12 cellular contexts compared by ENCODE assay signal in genomic region chr21:38796426-38796825, GRCh38. TPM values are rescaled to one million over a fixed set of nuclear protein-coding genes. Genes with fewer than 3 reads are reported as not detected.
DNase-seq lines count a peak whose midpoint lies in the region; ATAC-seq, FAIRE-seq and TF ChIP-seq lines count a peak whose summit lies in the region.
"Had no signal": no experiment of that assay in that cellular context is flagged by ENCODE, and none has a peak within 500 bp of the region (broad histone marks: within the 10 kb centered on the region; RNA-seq: fewer than 3 reads in every experiment).

No MANE protein-coding gene starts in this region.

- no peak overlapping the region for H2AFZ ChIP-seq in GM23248
- H2AFZ ChIP-seq in SK-N-SH (ENCODE audit: low read depth) = no peak overlapping the region

- H3K4me3 ChIP-seq in A549 (no peak overlapping the region), GM23248 (no peak overlapping the region), SK-N-SH (ENCODE audit: low read depth in 2 of 2, low read length in 1 of 2) (no peak overlapping the region), fibroblast of pulmonary artery (replicated peaks; ENCODE audit: low read depth, low read length) (no peak overlapping the region)
- H3K4me3 ChIP-seq: esophagus muscularis mucosa, prostate gland had no signal

- TF ChIP-seq POLR2A in A549 (IDR thresholded peaks at IDR 0.05; ENCODE audit: low read length) = no peak

- no peaks in the 10 kb centered on the region for H4K20me1 ChIP-seq in GM23248 (ENCODE audit: insufficient read depth)
- H4K20me1 ChIP-seq in SK-N-SH (ENCODE audit: insufficient read depth) = no peaks in the 10 kb centered on the region

- in situ Hi-C loops in GM23248 (cut with MboI) = no loop called here

- H3K27me3 ChIP-seq in GM23248 (replicated peaks; ENCODE audit: insufficient read depth) = no peaks in the 10 kb centered on the region
- no peaks in the 10 kb centered on the region for H3K27me3 ChIP-seq in SK-N-SH (ENCODE audit: insufficient read depth)
- H3K27me3 ChIP-seq: esophagus muscularis mucosa had no signal

- no peaks in the 10 kb centered on the region for H3K79me2 ChIP-seq in GM23248 (ENCODE audit: insufficient read depth)
- no peaks in the 10 kb centered on the region for H3K79me2 ChIP-seq in SK-N-SH (ENCODE audit: insufficient read depth)

- TF ChIP-seq RAD21 in A549 (conservative IDR thresholded peaks at IDR 0.05 in 1 of 2, IDR thresholded peaks at IDR 0.05 in 1 of 2) (peak; percentile 20 to 29; a peak in 3 of 5 replicates), SK-N-SH (IDR thresholded peaks at IDR 0.05; ENCODE audit: low read length) (peak; percentile 40; the same call in 1 of the 2 replicates)

- H3F3A ChIP-seq in GM23248 (ENCODE audit: insufficient read depth) (no peaks in the 10 kb centered on the region), SK-N-SH (replicated peaks; ENCODE audit: insufficient read depth) (peaks cover 16% of the 10 kb centered on the region)

- H3K9me2 ChIP-seq in GM23248 (ENCODE audit: insufficient read depth) (no peaks in the 10 kb centered on the region), SK-N-SH (no peaks in the 10 kb centered on the region)

- H3K4me1 ChIP-seq in A549 (peaks cover 65% of the 10 kb centered on the region), GM23248 (ENCODE audit: insufficient read depth) (peaks cover 6% of the 10 kb centered on the region; the same call in 1 of the 2 replicates), SK-N-SH (ENCODE audit: control insufficient read depth in 1 of 2, insufficient read depth in 2 of 2, low read depth in 1 of 2, low read length in 1 of 2) (peaks cover 16 to 32% of the 10 kb centered on the region in 2 experiments)
- H3K4me1 ChIP-seq: esophagus muscularis mucosa, prostate gland had no signal

- H3K36me3 ChIP-seq in GM23248 (ENCODE audit: low read depth) (no peaks in the 10 kb centered on the region), SK-N-SH (replicated peaks in 1 of 2; ENCODE audit: control insufficient read depth in 1 of 2, insufficient read depth in 2 of 2, low read length in 1 of 2) (no peaks in the 10 kb centered on the region)
- H3K36me3 ChIP-seq: esophagus muscularis mucosa, prostate gland had no signal

- 0 out of 3 replicates have a peak, but pooled peaks cover 14% of the 10 kb centered on the region for H3K9me3 ChIP-seq in A549
- no peaks in the 10 kb centered on the region for H3K9me3 ChIP-seq in GM23248 (ENCODE audit: low read depth)
- H3K9me3 ChIP-seq in SK-N-SH = no peaks in the 10 kb centered on the region
- H3K9me3 ChIP-seq: esophagus muscularis mucosa, prostate gland had no signal

- H3K4me2 ChIP-seq in A549 (no peak overlapping the region; the same call in 2 of the 3 replicates), GM23248 (ENCODE audit: unreplicated experiment) (no peak overlapping the region), SK-N-SH (no peak overlapping the region)

- H3K27ac ChIP-seq in A549 = peak overlapping the region; percentile 98 to 99
- H3K27ac ChIP-seq in GM23248 = no peak overlapping the region
- peak overlapping the region; percentile 34 to 91; a peak in 3 of 4 replicates for H3K27ac ChIP-seq in SK-N-SH (ENCODE audit: low read depth in 2 of 2, low read length in 1 of 2)
- H3K27ac ChIP-seq: esophagus muscularis mucosa, prostate gland had no signal

- POLR2A ChIA-PET in A549 (lab: Yijun Ruan, JAX) (no interaction called here), SK-N-SH (lab: Yijun Ruan, JAX) (no interaction called here)

- DNase-seq in A549 (ENCODE audit: low read depth in 1 of 2, low spot score in 1 of 2) = no peak
- DNase-seq in GM23248 = peak; percentile 22
- DNase-seq in SK-N-SH = no peak
- peak; percentile 63 for DNase-seq in fibroblast of pulmonary artery (ENCODE audit: low read depth)
- no peak for DNase-seq in hypothalamus (lab: John Stamatoyannopoulos, UW)
- DNase-seq in DMS153 (lab: John Stamatoyannopoulos, UW) = no peak
- DNase-seq: stimulated activated CD4-positive, alpha-beta T cell treated with anti-CD3 and anti-CD28 coated beads, Interleukin-4, amount 100 ng/mL, for 24 hours; stimulated activated naive CD4-positive, alpha-beta T cell treated with Interleukin-2 at 50 U/mL for 16 hours had no signal

- CTCF ChIA-PET in A549 (lab: Yijun Ruan, JAX) = interaction anchor here (0.9 to 1.2 kb wide), 3 partner anchors 39 to 342 kb away, joined by 3 to 4 read pairs (median 3); no protein-coding TSS in a partner anchor
- CTCF ChIA-PET in SK-N-SH (lab: Yijun Ruan, JAX) = interaction anchor here (1.3 to 2.6 kb wide), 3 partner anchors 62 to 341 kb away, joined by 8 to 13 read pairs (median 10); no protein-coding TSS in a partner anchor

- 68% methylated on average over 5 of the region's 5 CpGs for WGBS in A549 (ENCODE audit: missing lambda C conversion rate)
- WGBS in GM23248 (ENCODE audit: low coverage in 1 of 2, low lambda C conversion rate in 2 of 2, missing lambda C conversion rate in 2 of 2), 2 experiments = 82 to 83% methylated on average over 5 of the region's 5 CpGs
- WGBS in SK-N-SH (ENCODE audit: low lambda C conversion rate) = 61% methylated on average over 5 of the region's 5 CpGs

- no peak overlapping the region for H3K9ac ChIP-seq in GM23248
- H3K9ac ChIP-seq in SK-N-SH = no peak overlapping the region

- ATAC-seq in A549 (no peak), HG03159 (IDR thresholded peaks at IDR 0.05; ENCODE audit: unreplicated experiment) (no peak), HG03280 (IDR thresholded peaks at IDR 0.05; ENCODE audit: unreplicated experiment) (no peak)

- TF ChIP-seq CTCF in A549 (IDR thresholded peaks at IDR 0.05) (no peak), SK-N-SH (IDR thresholded peaks at IDR 0.05) (peak; percentile 46), fibroblast of pulmonary artery (IDR thresholded peaks at IDR 0.05; ENCODE audit: low read length, missing control alignments) (peak; percentile 11)

- FAIRE-seq in A549 (lab: Jason Lieb, UNC) = no peak

- TF ChIP-seq EP300 in A549 (IDR thresholded peaks at IDR 0.05) (no peak), SK-N-SH (IDR thresholded peaks at IDR 0.05; ENCODE audit: borderline replicate concordance in 1 of 2, low read depth in 1 of 2, low read length in 1 of 2) (no peak)

TF ChIP-seq in A549, 52 proteins besides CTCF, POLR2A, EP300 and RAD21:
- TF ChIP-seq FOSL2 (IDR thresholded peaks at IDR 0.05) (no peak), FOSL2 (CRISPR knock-in tag; IDR thresholded peaks at IDR 0.05) (peak; percentile 62), HMGXB4 (CRISPR knock-in tag; IDR thresholded peaks at IDR 0.05; ENCODE audit: borderline replicate concordance) (no peak)

TF ChIP-seq in SK-N-SH, 30 proteins besides CTCF, POLR2A, EP300 and RAD21 (continues in another document):
- TF ChIP-seq SMC3 (IDR thresholded peaks at IDR 0.05; ENCODE audit: low read depth, low read length) (peak; percentile 25), MXI1 (IDR thresholded peaks at IDR 0.05; ENCODE audit: low read depth, low read length) (no peak), RFX5 (IDR thresholded peaks at IDR 0.05; ENCODE audit: low read length) (no peak), FOSL2 (IDR thresholded peaks at IDR 0.05; ENCODE audit: borderline replicate concordance, low read depth) (peak; percentile 77), NRF1 (IDR thresholded peaks at IDR 0.05; ENCODE audit: low read depth, low read length) (no peak), GABPA (IDR thresholded peaks at IDR 0.05; ENCODE audit: low read depth) (no peak), RCOR1 (IDR thresholded peaks at IDR 0.05; ENCODE audit: low read length) (no peak), USF1 (IDR thresholded peaks at IDR 0.05; ENCODE audit: borderline replicate concordance, low read depth) (no peak), CHD2 (IDR thresholded peaks at IDR 0.05; ENCODE audit: low read length, partially characterized antibody) (no peak), FOXM1 (IDR thresholded peaks at IDR 0.05; ENCODE audit: low read depth) (no peak), GATA2 (CRISPR knock-in tag; IDR thresholded peaks at IDR 0.05) (no peak), SIN3A (IDR thresholded peaks at IDR 0.05; ENCODE audit: borderline replicate concordance, low read depth, low read length) (no peak), RXRA (IDR thresholded peaks at IDR 0.05; ENCODE audit: borderline replicate concordance, low read depth) (no peak; the same call in 1 of the 2 replicates), IRF3 (IDR thresholded peaks at IDR 0.05; ENCODE audit: low read depth, low read length) (no peak), NFIC (IDR thresholded peaks at IDR 0.05; ENCODE audit: borderline replicate concordance) (no peak)

RNA-seq across cellular contexts. Expression of gene ETS2, which starts 9.3 kb away (rescaled TPM):
- polyA plus RNA-seq in A549 (2011; rRNA removed) (41.6 and 42.6 TPM in 2 replicates), A549 (2017; fragmentation: RNase III; extraction: RNeasy Plus Mini Kit Qiagen cat#74134 plus additional on column Dnase treatment) (45.5 to 48.0 TPM (median 46.1 TPM) in 3 replicates), GM23248 (2016; fragmentation: Nextera tagmentation; extraction: Ambion mirVana) (7.3 and 7.9 TPM in 2 replicates), SK-N-SH (2012; rRNA removed) (14.2 and 16.3 TPM in 2 replicates)
- polyA plus RNA-seq in A549 (2012; cell fraction: cytosol; rRNA removed) = 35.1 and 45.9 TPM in 2 replicates
- polyA plus RNA-seq in A549 (2012; cell fraction: nucleus; rRNA removed) = 87.4 and 104 TPM in 2 replicates
- 38.4 and 46.6 TPM in 2 replicates for polyA minus RNA-seq in A549 (2011; rRNA and poly(A)+ RNA removed)
- total RNA-seq in GM23248 (2014; rRNA removed; shearing (Covaris generic)) = 4.4 and 7.0 TPM in 2 replicates
- 11.4 and 13.6 TPM in 2 replicates for polyA plus RNA-seq in SK-N-SH (2012; cell fraction: cytosol; rRNA removed)
- polyA plus RNA-seq in SK-N-SH (2012; cell fraction: nucleus; rRNA removed) = 26.5 and 30.4 TPM in 2 replicates

Comparison
In these comparisons a context has a peak if more than half of its experiments do, and no peak if none do; other contexts are left out.
1. DNase-seq: peak in GM23248 (single experiment) and fibroblast of pulmonary artery (single experiment); none in A549 (0 of 2), SK-N-SH (single experiment), hypothalamus (0 of 51) and DMS153 (single experiment).
2. Of the 12 proteins assayed by ChIP-seq in both A549 and SK-N-SH: peak only in A549: none; only in SK-N-SH: CTCF and SMC3; in both: RAD21; in neither: 8; mixed calls (peak in some experiments, not most) for 1.